Comparison of ENCODE assay signal across 31 cellular contexts in the genomic region with DNA sequence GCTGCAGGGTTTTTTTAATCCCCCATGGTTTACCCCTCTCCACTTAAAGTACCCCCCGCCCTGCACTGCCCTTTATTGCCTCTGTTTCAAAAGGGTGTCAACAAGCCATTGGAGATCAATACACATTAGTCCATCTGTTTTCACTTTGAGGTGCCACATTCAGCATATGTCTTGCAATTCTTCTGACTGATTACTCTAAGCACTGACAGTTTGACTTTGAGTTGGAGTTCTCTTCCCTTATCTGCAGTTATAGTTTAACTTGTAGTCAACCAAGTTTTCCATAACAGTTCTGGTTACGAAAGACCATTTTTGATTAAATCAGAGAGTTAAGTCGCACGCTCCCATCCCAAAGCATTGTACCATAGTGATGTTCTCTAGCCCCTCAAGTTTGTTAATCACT.
"Had no signal": no experiment of that assay in that cellular context is flagged by ENCODE, and none has a peak within 500 bp of the region (broad histone marks: within the 10 kb centered on the region; RNA-seq: fewer than 3 reads in every experiment).

No MANE protein-coding gene starts in this region.

- H3K27ac Mint-ChIP-seq: activated CD4-positive, alpha-beta memory T cell treated with anti-CD3 and anti-CD28 coated beads, Interleukin-2, amount 10 ng/mL, durations not matched to agents 7 days and 5 days; activated CD4-positive, alpha-beta T cell treated with anti-CD3 and anti-CD28 coated beads for 36 hours; activated CD4-positive, alpha-beta T cell treated with anti-CD3 and anti-CD28 coated beads, Interleukin-2, amount 10 ng/mL, durations not matched to agents 7 days and 5 days; activated naive CD4-positive, alpha-beta T cell treated with anti-CD3 and anti-CD28 coated beads for 36 hours; activated naive CD4-positive, alpha-beta T cell treated with anti-CD3 and anti-CD28 coated beads, Interleukin-2, amount 50 U/mL, for 24 hours; activated naive CD8-positive, alpha-beta T cell treated with anti-CD3 and anti-CD28 coated beads for 36 hours; activated naive CD8-positive, alpha-beta T cell treated with anti-CD3 and anti-CD28 coated beads, Interleukin-2, amount 50 U/mL, for 24 hours; activated T-helper 17 cell treated with anti-CD3 and anti-CD28 coated beads, Interleukin-2, amount 50 U/mL, for 72 hours; brain; T-helper 17 cell; T-helper 2 cell treated with Interferon-gamma antibody and Interleukin-4, amounts not matched to agents 5 μg/mL and 100 μg/mL, for 36 hours had no signal

- H3K4me1 Mint-ChIP-seq: activated CD4-positive, alpha-beta memory T cell treated with anti-CD3 and anti-CD28 coated beads, Interleukin-2, amount 10 ng/mL, durations not matched to agents 7 days and 5 days; activated CD4-positive, alpha-beta T cell treated with anti-CD3 and anti-CD28 coated beads for 36 hours; activated CD4-positive, alpha-beta T cell treated with anti-CD3 and anti-CD28 coated beads, Interleukin-2, amount 10 ng/mL, durations not matched to agents 7 days and 5 days; activated naive CD4-positive, alpha-beta T cell treated with anti-CD3 and anti-CD28 coated beads, Interleukin-2, amount 50 U/mL, for 24 hours; activated naive CD8-positive, alpha-beta T cell treated with anti-CD3 and anti-CD28 coated beads for 36 hours; activated naive CD8-positive, alpha-beta T cell treated with anti-CD3 and anti-CD28 coated beads, Interleukin-2, amount 50 U/mL, for 24 hours; activated T-helper 17 cell treated with anti-CD3 and anti-CD28 coated beads, Interleukin-2, amount 50 U/mL, for 72 hours; brain; T-helper 17 cell had no signal

- H3K9me3 ChIP-seq: adrenal gland, ascending aorta, colonic mucosa had no signal

- H3K4me3 ChIP-seq: adrenal gland, ascending aorta, breast epithelium, cardiac muscle cell, colonic mucosa, heart left ventricle had no signal

- H3K36me3 ChIP-seq: adrenal gland, ascending aorta, breast epithelium, cardiac muscle cell, colonic mucosa, heart left ventricle, WERI-Rb-1 had no signal

- DNase-seq: activated CD4-positive, alpha-beta memory T cell treated with anti-CD3 and anti-CD28 coated beads, Interleukin-2, amount 10 ng/mL, durations not matched to agents 7 days and 5 days; activated CD4-positive, alpha-beta T cell treated with anti-CD3 and anti-CD28 coated beads for 36 hours; activated CD4-positive, alpha-beta T cell treated with anti-CD3 and anti-CD28 coated beads, Interleukin-2, amount 10 ng/mL, durations not matched to agents 7 days and 5 days; activated CD4-positive, alpha-beta T cell treated with anti-CD3 and anti-CD28 coated beads, Interleukin-2, amount 50 U/mL, for 4 hours; activated CD4-positive, CD25-positive, alpha-beta regulatory T cell; activated CD4-positive, CD25-positive, alpha-beta regulatory T cell treated with anti-CD3 and anti-CD28 coated beads, Interleukin-2, amount 50 U/mL, for 72 hours; activated effector memory CD4-positive, alpha-beta T cell treated with Interleukin-2 at 50 U/mL for 16 hours; activated gamma-delta T cell treated with Interleukin-2 at 50 U/mL for 16 hours; activated naive CD4-positive, alpha-beta T cell treated with anti-CD3 and anti-CD28 coated beads for 36 hours; activated naive CD8-positive, alpha-beta T cell treated with anti-CD3 and anti-CD28 coated beads for 36 hours; activated naive CD8-positive, alpha-beta T cell treated with anti-CD3 and anti-CD28 coated beads, Interleukin-2, amount 50 U/mL, for 24 hours; activated T-cell treated with anti-CD3 and anti-CD28 coated beads, Interleukin-2, amount 50 U/mL, for 4 hours; adrenal gland; central memory CD4-positive, alpha-beta T cell; cerebellar nuclear complex; colonic mucosa; effector CD8-positive, alpha-beta T cell; foreskin fibroblast; heart left ventricle; T-helper 1 cell; T-helper 17 cell; T1000; WERI-Rb-1 had no signal

- ATAC-seq: activated CD4-positive, alpha-beta T cell treated with anti-CD3 and anti-CD28 coated beads for 36 hours; activated naive CD8-positive, alpha-beta T cell treated with anti-CD3 and anti-CD28 coated beads, Interleukin-2, amount 50 U/mL, for 24 hours; activated T-cell treated with anti-CD3 and anti-CD28 coated beads, Interleukin-2, amount 50 U/mL, for 4 hours; activated T-helper 17 cell treated with anti-CD3 and anti-CD28 coated beads, Interleukin-2, amount 50 U/mL, for 72 hours; esophagus mucosa; heart left ventricle; T-helper 17 cell had no signal

- H3K27me3 ChIP-seq: adrenal gland, ascending aorta, breast epithelium, cardiac muscle cell, colonic mucosa, heart left ventricle had no signal

- H3K27me3 Mint-ChIP-seq: activated CD4-positive, alpha-beta memory T cell treated with anti-CD3 and anti-CD28 coated beads, Interleukin-2, amount 10 ng/mL, durations not matched to agents 7 days and 5 days; activated CD4-positive, alpha-beta T cell treated with anti-CD3 and anti-CD28 coated beads for 36 hours; activated naive CD4-positive, alpha-beta T cell treated with anti-CD3 and anti-CD28 coated beads, Interleukin-2, amount 50 U/mL, for 24 hours; activated naive CD8-positive, alpha-beta T cell treated with anti-CD3 and anti-CD28 coated beads, Interleukin-2, amount 50 U/mL, for 24 hours; activated T-helper 17 cell treated with anti-CD3 and anti-CD28 coated beads, Interleukin-2, amount 50 U/mL, for 72 hours; T-helper 17 cell had no signal

- H3K4me1 ChIP-seq: adrenal gland, ascending aorta, breast epithelium, colonic mucosa, heart left ventricle had no signal

- H3K4me3 Mint-ChIP-seq: activated CD4-positive, alpha-beta memory T cell treated with anti-CD3 and anti-CD28 coated beads, Interleukin-2, amount 10 ng/mL, durations not matched to agents 7 days and 5 days; activated CD4-positive, alpha-beta T cell treated with anti-CD3 and anti-CD28 coated beads for 36 hours; activated CD4-positive, alpha-beta T cell treated with anti-CD3 and anti-CD28 coated beads, Interleukin-2, amount 10 ng/mL, durations not matched to agents 7 days and 5 days; activated naive CD4-positive, alpha-beta T cell treated with anti-CD3 and anti-CD28 coated beads for 36 hours; activated naive CD4-positive, alpha-beta T cell treated with anti-CD3 and anti-CD28 coated beads, Interleukin-2, amount 50 U/mL, for 24 hours; activated naive CD8-positive, alpha-beta T cell treated with anti-CD3 and anti-CD28 coated beads for 36 hours; activated naive CD8-positive, alpha-beta T cell treated with anti-CD3 and anti-CD28 coated beads, Interleukin-2, amount 50 U/mL, for 24 hours; activated T-cell treated with anti-CD3 and anti-CD28 coated beads, Interleukin-2, amount 50 U/mL, for 4 hours; activated T-helper 17 cell treated with anti-CD3 and anti-CD28 coated beads, Interleukin-2, amount 50 U/mL, for 72 hours; brain; T-helper 17 cell; T-helper 2 cell treated with Interferon-gamma antibody and Interleukin-4, amounts not matched to agents 5 μg/mL and 100 μg/mL, for 36 hours had no signal

- H3K36me3 Mint-ChIP-seq: activated naive CD4-positive, alpha-beta T cell treated with anti-CD3 and anti-CD28 coated beads, Interleukin-2, amount 50 U/mL, for 24 hours; activated naive CD8-positive, alpha-beta T cell treated with anti-CD3 and anti-CD28 coated beads for 36 hours; brain had no signal

- H3K27ac ChIP-seq: adrenal gland, ascending aorta, breast epithelium, cardiac muscle cell, colonic mucosa, heart left ventricle, WERI-Rb-1 had no signal

- H3K9me3 Mint-ChIP-seq: activated CD4-positive, alpha-beta T cell treated with anti-CD3 and anti-CD28 coated beads, Interleukin-2, amount 10 ng/mL, durations not matched to agents 7 days and 5 days; activated naive CD4-positive, alpha-beta T cell treated with anti-CD3 and anti-CD28 coated beads, Interleukin-2, amount 50 U/mL, for 24 hours; activated naive CD8-positive, alpha-beta T cell treated with anti-CD3 and anti-CD28 coated beads, Interleukin-2, amount 50 U/mL, for 24 hours had no signal
